ENCODE assay signal across 16 cellular contexts in genomic region chr20:21174425-21175239, GRCh38. TPM values are rescaled to one million over a fixed set of nuclear protein-coding genes. Genes with fewer than 3 reads are reported as not detected.
DNase-seq lines count a peak whose midpoint lies in the region; ATAC-seq, FAIRE-seq and TF ChIP-seq lines count a peak whose summit lies in the region.
"Had no signal": no experiment of that assay in that cellular context is flagged by ENCODE, and none has a peak within 500 bp of the region (broad histone marks: within the 10 kb centered on the region; RNA-seq: fewer than 3 reads in every experiment).

No MANE protein-coding gene starts in this region.

- TF ChIP-seq POLR2A in vagina (IDR thresholded peaks at IDR 0.05), result no peak

- H3K4me3 ChIP-seq in muscle layer of colon (ENCODE audit: low read depth in 1 of 2, low read length in 2 of 2), result no peak overlapping the region
- no peak overlapping the region for H3K4me3 ChIP-seq in vagina
- H3K4me3 ChIP-seq in brain microvascular endothelial cell (ENCODE audit: low read depth, low read length), result no peak overlapping the region

- no peak for TF ChIP-seq CTCF in activated CD8-positive, alpha-beta T cell treated with anti-CD3 and anti-CD28 coated beads for 36 hours (IDR thresholded peaks at IDR 0.05)
- TF ChIP-seq CTCF in vagina (IDR thresholded peaks at IDR 0.05), result no peak
- no peak for TF ChIP-seq CTCF in GM13977 (IDR thresholded peaks at IDR 0.05; ENCODE audit: extremely low read depth, insufficient read depth, missing control alignments)
- no peak for TF ChIP-seq CTCF in brain microvascular endothelial cell (IDR thresholded peaks at IDR 0.05; ENCODE audit: low read depth, low read length, missing control alignments)

- no peaks in the 10 kb centered on the region for H3K27me3 Mint-ChIP-seq in activated CD8-positive, alpha-beta T cell treated with anti-CD3 and anti-CD28 coated beads, Interleukin-2, amount 10 ng/mL, durations not matched to agents 7 days and 5 days (ENCODE audit: low read depth)
- no peaks in the 10 kb centered on the region for H3K27me3 Mint-ChIP-seq in activated CD8-positive, alpha-beta T cell treated with anti-CD3 and anti-CD28 coated beads for 36 hours
- H3K27me3 Mint-ChIP-seq: IgD-negative memory B cell had no signal

- peak overlapping the region; percentile 23 for H3K27ac Mint-ChIP-seq in activated CD8-positive, alpha-beta T cell treated with anti-CD3 and anti-CD28 coated beads, Interleukin-2, amount 10 ng/mL, durations not matched to agents 7 days and 5 days
- no peak overlapping the region for H3K27ac Mint-ChIP-seq in activated CD8-positive, alpha-beta T cell treated with anti-CD3 and anti-CD28 coated beads for 36 hours
- H3K27ac Mint-ChIP-seq: IgD-negative memory B cell had no signal

- intact Hi-C loops in activated CD8-positive, alpha-beta T cell treated with anti-CD3 and anti-CD28 coated beads for 36 hours (cut with micrococcal nuclease), result no loop called here
- intact Hi-C loops in vagina (cut with DNase I), result no loop called here

- no peak overlapping the region for H3K9ac ChIP-seq in muscle layer of colon (ENCODE audit: low read length)

- CTCF ChIA-PET in activated CD8-positive, alpha-beta T cell treated with anti-CD3 and anti-CD28 coated beads, Interleukin-2, amount 10 ng/mL, durations not matched to agents 7 days and 5 days (lab: Charles Lee), result interaction anchor here (1.0 to 1.3 kb wide), 3 partner anchors 10 to 60 kb away, joined by 3 to 4 read pairs (median 3); no protein-coding TSS in a partner anchor
- CTCF ChIA-PET in activated CD8-positive, alpha-beta T cell treated with anti-CD3 and anti-CD28 coated beads for 36 hours (lab: Charles Lee), result interaction anchor here (0.6 kb wide), 1 partner anchor 608 kb away, joined by 3 read pairs; no protein-coding TSS in a partner anchor

- FAIRE-seq in endometrium (lab: Jason Lieb, UNC), result peak; percentile 93
- FAIRE-seq: GM18507 had no signal

- no peaks in the 10 kb centered on the region for H3K9me3 Mint-ChIP-seq in activated CD8-positive, alpha-beta T cell treated with anti-CD3 and anti-CD28 coated beads, Interleukin-2, amount 10 ng/mL, durations not matched to agents 7 days and 5 days (ENCODE audit: insufficient read depth)
- H3K9me3 Mint-ChIP-seq in activated CD8-positive, alpha-beta T cell treated with anti-CD3 and anti-CD28 coated beads for 36 hours, result peaks cover 10% of the 10 kb centered on the region

- POLR2A ChIA-PET in activated CD8-positive, alpha-beta T cell treated with anti-CD3 and anti-CD28 coated beads, Interleukin-2, amount 10 ng/mL, durations not matched to agents 7 days and 5 days (lab: Charles Lee), result interaction anchor here (0.7 kb wide), 1 partner anchor 1757 kb away, joined by 3 read pairs; no protein-coding TSS in a partner anchor
- POLR2A ChIA-PET in activated CD8-positive, alpha-beta T cell treated with anti-CD3 and anti-CD28 coated beads for 36 hours (lab: Charles Lee), result no interaction called here

- H3K4me1 ChIP-seq in muscle layer of colon (ENCODE audit: insufficient read depth, low read length) (peaks cover 28% of the 10 kb centered on the region), vagina (peaks cover 13% of the 10 kb centered on the region)

- peak overlapping the region; percentile 10 for H3K27ac ChIP-seq in muscle layer of colon (ENCODE audit: low read depth, low read length)
- peak overlapping the region; percentile 75 for H3K27ac ChIP-seq in vagina
- no peak overlapping the region for H3K27ac ChIP-seq in brain microvascular endothelial cell
- H3K27ac ChIP-seq: C4-2B, RWPE1 had no signal

- no peak for DNase-seq in activated CD8-positive, alpha-beta T cell treated with anti-CD3 and anti-CD28 coated beads, Interleukin-2, amount 10 ng/mL, durations not matched to agents 7 days and 5 days
- DNase-seq in activated CD8-positive, alpha-beta T cell treated with anti-CD3 and anti-CD28 coated beads for 36 hours, result no peak
- DNase-seq in vagina (ENCODE audit: extremely low spot score in 2 of 2) (no peak), GM13977 (ENCODE audit: low spot score) (no peak), NCI-H524 treated with DMSO at 0.1 percent for 48 hours (lab: John Stamatoyannopoulos, UW) (no peak), brain microvascular endothelial cell (no peak)
- DNase-seq: 8988T, HCEC 1CT, NCI-H146, NCI-H2107 had no signal

- in situ Hi-C loops in GM13977 (cut with MboI; ENCODE audit: low pct_unique_long_range_greater_than_20kb, low sequenced_read_pairs, unreplicated experiment) (no loop called here), brain microvascular endothelial cell (cut with HindIII; ENCODE audit: low pct_ligation_motif_present, low sequenced_read_pairs) (no loop called here)

- peaks cover 25% of the 10 kb centered on the region for H3K4me1 Mint-ChIP-seq in activated CD8-positive, alpha-beta T cell treated with anti-CD3 and anti-CD28 coated beads, Interleukin-2, amount 10 ng/mL, durations not matched to agents 7 days and 5 days (ENCODE audit: low read depth)
- H3K4me1 Mint-ChIP-seq in activated CD8-positive, alpha-beta T cell treated with anti-CD3 and anti-CD28 coated beads for 36 hours (ENCODE audit: low read depth), result peaks cover 12% of the 10 kb centered on the region

- no peak overlapping the region for H3K4me3 Mint-ChIP-seq in activated CD8-positive, alpha-beta T cell treated with anti-CD3 and anti-CD28 coated beads, Interleukin-2, amount 10 ng/mL, durations not matched to agents 7 days and 5 days
- H3K4me3 Mint-ChIP-seq in activated CD8-positive, alpha-beta T cell treated with anti-CD3 and anti-CD28 coated beads for 36 hours, result no peak overlapping the region
- H3K4me3 Mint-ChIP-seq: IgD-negative memory B cell had no signal

- H3K36me3 Mint-ChIP-seq in activated CD8-positive, alpha-beta T cell treated with anti-CD3 and anti-CD28 coated beads, Interleukin-2, amount 10 ng/mL, durations not matched to agents 7 days and 5 days (ENCODE audit: low read depth), result peaks cover 20% of the 10 kb centered on the region
- H3K36me3 Mint-ChIP-seq in activated CD8-positive, alpha-beta T cell treated with anti-CD3 and anti-CD28 coated beads for 36 hours (ENCODE audit: low read depth), result peaks cover 9% of the 10 kb centered on the region

- ATAC-seq in activated CD8-positive, alpha-beta T cell treated with anti-CD3 and anti-CD28 coated beads, Interleukin-2, amount 10 ng/mL, durations not matched to agents 7 days and 5 days, result no peak
- no peak for ATAC-seq in activated CD8-positive, alpha-beta T cell treated with anti-CD3 and anti-CD28 coated beads for 36 hours

- H3K9me3 ChIP-seq in muscle layer of colon (ENCODE audit: low read length), result no peaks in the 10 kb centered on the region
- H3K9me3 ChIP-seq in vagina, result no peaks in the 10 kb centered on the region

- no peaks in the 10 kb centered on the region for H3K27me3 ChIP-seq in muscle layer of colon (ENCODE audit: control insufficient read depth in 1 of 2, insufficient read depth in 2 of 2, low read length in 2 of 2)
- H3K27me3 ChIP-seq in vagina, result no peaks in the 10 kb centered on the region
- H3K27me3 ChIP-seq in brain microvascular endothelial cell (replicated peaks), result no peaks in the 10 kb centered on the region

- H3K36me3 ChIP-seq in muscle layer of colon (ENCODE audit: insufficient read depth, low read length) (peaks cover 5% of the 10 kb centered on the region), vagina (no peaks in the 10 kb centered on the region), brain microvascular endothelial cell (replicated peaks) (no peaks in the 10 kb centered on the region)

RNA-seq across cellular contexts. Expression of gene KIZ, which starts 48.8 kb away (rescaled TPM):
- 10 to 100 TPM; 16.2 to 19.9 TPM for total RNA-seq in activated CD8-positive, alpha-beta T cell treated with anti-CD3 and anti-CD28 coated beads, Interleukin-2, amount 10 ng/mL, durations not matched to agents 7 days and 5 days
- 10 to 100 TPM; 13.1 to 13.2 TPM for total RNA-seq in activated CD8-positive, alpha-beta T cell treated with anti-CD3 and anti-CD28 coated beads for 36 hours
- total RNA-seq in vagina, result 25.0 TPM
